Comparison of ENCODE assay signal across 8 cellular contexts in genomic region chr12:57893460-57894353, GRCh38. TPM values are rescaled to one million over a fixed set of nuclear protein-coding genes. Genes with fewer than 3 reads are reported as not detected.
DNase-seq lines count a peak whose midpoint lies in the region; ATAC-seq and TF ChIP-seq lines count a peak whose summit lies in the region.

No MANE protein-coding gene starts in this region.

- no peaks in the 10 kb centered on the region for H3K36me3 Mint-ChIP-seq in T-helper 2 cell treated with Interferon-gamma antibody and Interleukin-4, amounts not matched to agents 5 μg/mL and 100 μg/mL, for 36 hours (ENCODE audit: low read depth)

- no peaks in the 10 kb centered on the region for H3K36me3 ChIP-seq in duodenal mucosa (ENCODE audit: control insufficient read depth in 1 of 2, insufficient read depth in 2 of 2, low read length in 2 of 2)
- H3K36me3 ChIP-seq in lower lobe of right lung = no peaks in the 10 kb centered on the region
- no peaks in the 10 kb centered on the region for H3K36me3 ChIP-seq in tibial artery

- intact Hi-C loops in lower lobe of right lung (cut with DNase I) (loop anchor here (10.0 kb wide), 1 partner anchor 59 kb away; no protein-coding TSS in a partner anchor), tibial artery (cut with DNase I; ENCODE audit: low total_unique reads) (no loop called here)

- H3K9me3 Mint-ChIP-seq in T-helper 2 cell treated with Interferon-gamma antibody and Interleukin-4, amounts not matched to agents 5 μg/mL and 100 μg/mL, for 36 hours = no peaks in the 10 kb centered on the region

- no peaks in the 10 kb centered on the region for H3K9me3 ChIP-seq in duodenal mucosa (ENCODE audit: control insufficient read depth in 1 of 2, low read length in 2 of 2)
- no peaks in the 10 kb centered on the region for H3K9me3 ChIP-seq in lower lobe of right lung
- H3K9me3 ChIP-seq in tibial artery = no peaks in the 10 kb centered on the region

- H3K27ac Mint-ChIP-seq in T-helper 2 cell treated with Interferon-gamma antibody and Interleukin-4, amounts not matched to agents 5 μg/mL and 100 μg/mL, for 36 hours = no peak overlapping the region

- DNase-seq in GM12865 (ENCODE audit: low read depth) = peak; percentile 21
- peak; percentile 34 for DNase-seq in OCI-M1 (lab: John Stamatoyannopoulos, UW)
- DNase-seq in lower lobe of right lung = peak; percentile 88
- peak; percentile 91 to 97 for DNase-seq in tibial artery
- DNase-seq in D341Med (ENCODE audit: low spot score) = no peak
- DNase-seq in T-helper 2 cell treated with Interferon-gamma antibody and Interleukin-4, amounts not matched to agents 5 μg/mL and 100 μg/mL, for 36 hours (ENCODE audit: low spot score) = no peak

- H3K4me3 ChIP-seq in GM12865 (ENCODE audit: low read depth, low read length) (no peak overlapping the region), duodenal mucosa (ENCODE audit: low read depth in 1 of 2, low read length in 2 of 2) (no peak overlapping the region), lower lobe of right lung (peak overlapping the region; percentile 28), tibial artery (peak overlapping the region in 1 of 2 donors; percentile 13)

- TF ChIP-seq CTCF in GM12865 (IDR thresholded peaks at IDR 0.05; ENCODE audit: insufficient read depth, low read depth, low read length, missing control alignments) (no peak), lower lobe of right lung (IDR thresholded peaks at IDR 0.05) (no peak), tibial artery (IDR thresholded peaks at IDR 0.05) (peak in 1 of 2 experiments; percentile 56)

- ATAC-seq in lower lobe of right lung = peak; percentile 70 to 81
- no peak for ATAC-seq in HG03520 (IDR thresholded peaks at IDR 0.05; ENCODE audit: unreplicated experiment)

- H3K4me1 ChIP-seq in duodenal mucosa (ENCODE audit: control insufficient read depth in 1 of 2, insufficient read depth in 2 of 2, low read length in 2 of 2) = peaks cover 75 to 80% of the 10 kb centered on the region in 2 donors
- peaks cover 99% of the 10 kb centered on the region for H3K4me1 ChIP-seq in lower lobe of right lung
- H3K4me1 ChIP-seq in tibial artery = peaks cover 25 to 97% (median 91%) of the 10 kb centered on the region in 4 donors

- peak overlapping the region in 1 of 2 donors; percentile 52 for H3K9ac ChIP-seq in duodenal mucosa (ENCODE audit: low read depth in 1 of 2, low read length in 2 of 2)

- H3K27ac ChIP-seq in duodenal mucosa (ENCODE audit: low read depth, low read length) (peak overlapping the region; percentile 86), lower lobe of right lung (peak overlapping the region; percentile 98), tibial artery (peak overlapping the region; percentile 96 to 97)

- H3K4me3 Mint-ChIP-seq in T-helper 2 cell treated with Interferon-gamma antibody and Interleukin-4, amounts not matched to agents 5 μg/mL and 100 μg/mL, for 36 hours = no peak overlapping the region

- peaks cover 39% of the 10 kb centered on the region for H3K4me1 Mint-ChIP-seq in T-helper 2 cell treated with Interferon-gamma antibody and Interleukin-4, amounts not matched to agents 5 μg/mL and 100 μg/mL, for 36 hours (ENCODE audit: low read depth)

- no peaks in the 10 kb centered on the region for H3K27me3 ChIP-seq in duodenal mucosa (ENCODE audit: control insufficient read depth in 1 of 2, insufficient read depth in 2 of 2, low read length in 2 of 2)
- H3K27me3 ChIP-seq in lower lobe of right lung (ENCODE audit: low read depth) = no peaks in the 10 kb centered on the region
- no peaks in the 10 kb centered on the region for H3K27me3 ChIP-seq in tibial artery

- H3K27me3 Mint-ChIP-seq in T-helper 2 cell treated with Interferon-gamma antibody and Interleukin-4, amounts not matched to agents 5 μg/mL and 100 μg/mL, for 36 hours (ENCODE audit: low read depth) = peaks cover 5% of the 10 kb centered on the region

RNA-seq across cellular contexts. Expression of gene CTDSP2, which starts 47.2 kb away (rescaled TPM):
- 220 TPM for total RNA-seq in lower lobe of right lung

RNA-seq across cellular contexts. Expression of gene ATP23, which starts 47.7 kb away (rescaled TPM):
- 5.4 TPM for total RNA-seq in lower lobe of right lung

Comparison
In these comparisons a context has a peak if more than half of its experiments do, and no peak if none do; other contexts are left out.
1. DNase-seq: peak in GM12865 (single experiment), OCI-M1 (single experiment), lower lobe of right lung (single experiment) and tibial artery (2 of 2); none in D341Med (single experiment) and T-helper 2 cell treated with Interferon-gamma antibody and Interleukin-4, amounts not matched to agents 5 μg/mL and 100 μg/mL, for 36 hours (single experiment).
2. Peak in every context shown above with its lines, with median percentiles within 50 percentile points of each other: H3K27ac ChIP-seq.